ENCODE assay signal across 8 cellular contexts in the genomic region with DNA sequence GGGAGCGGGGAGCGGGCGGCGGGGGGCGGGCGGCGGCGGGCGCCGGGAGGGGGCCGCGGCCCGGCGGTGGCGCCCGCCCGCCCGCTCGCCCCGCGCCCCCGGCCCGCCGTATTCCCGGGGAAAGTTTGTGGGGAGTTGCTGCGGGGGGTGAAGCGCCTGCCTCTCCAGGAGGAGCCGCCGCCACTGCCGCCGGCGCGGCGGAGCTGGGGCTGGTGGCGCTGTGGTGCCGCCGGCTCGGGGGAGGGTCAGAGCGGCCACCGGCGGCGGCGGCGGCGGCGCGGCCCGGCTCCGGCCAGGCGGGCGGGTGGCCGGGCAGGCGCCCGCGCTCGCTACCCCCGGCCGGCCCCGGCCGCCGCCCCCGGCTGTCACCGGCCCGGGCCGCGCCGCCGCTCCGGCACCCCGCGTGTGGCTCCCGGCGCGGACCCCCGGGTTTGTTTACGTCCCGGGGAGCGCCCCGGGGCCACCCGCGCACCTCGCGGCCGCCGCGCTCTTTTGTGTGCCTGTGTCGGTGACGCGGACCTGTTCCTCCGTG. TPM values are rescaled to one million over a fixed set of nuclear protein-coding genes. Genes with fewer than 3 reads are reported as not detected.
DNase-seq lines count a peak whose midpoint lies in the region; ATAC-seq and TF ChIP-seq lines count a peak whose summit lies in the region.

No MANE protein-coding gene starts in this region.

- H3K9me3 Mint-ChIP-seq in activated naive CD4-positive, alpha-beta T cell treated with anti-CD3 and anti-CD28 coated beads, Interleukin-2, amount 10 ng/mL, durations not matched to agents 7 days and 5 days = no peaks in the 10 kb centered on the region

- ATAC-seq in GM18505 (IDR thresholded peaks at IDR 0.05; ENCODE audit: unreplicated experiment) = peak; percentile 8
- peak in 3 of 4 donors; percentile 36 to 40 (median 36) for ATAC-seq in heart left ventricle

- TF ChIP-seq POLR2A in GM18505 (IDR thresholded peaks at IDR 0.05; ENCODE audit: borderline replicate concordance, extremely low read depth, insufficient read depth, insufficient read length) (no peak), heart left ventricle (IDR thresholded peaks at IDR 0.05) (no peak)

- H3K27ac ChIP-seq in heart left ventricle (peak overlapping the region in 11 of 12 donors; percentile 57 to 90 (median 79)), trophoblast cell (ENCODE audit: low read depth, low read length) (peak overlapping the region; percentile 40)

- peaks cover 24% of the 10 kb centered on the region for H3K79me2 ChIP-seq in trophoblast cell (ENCODE audit: control insufficient read depth, insufficient read depth, low read length, poor library complexity)

- DNase-seq in AG09319 (ENCODE audit: extremely low read depth, low read depth) = no peak
- peak; percentile 47 for DNase-seq in NAMALWA (ENCODE audit: low spot score)
- DNase-seq in activated naive CD4-positive, alpha-beta T cell treated with anti-CD3 and anti-CD28 coated beads, Interleukin-2, amount 10 ng/mL, durations not matched to agents 7 days and 5 days = peak; percentile 44
- peak; percentile 59 to 79 (median 62) for DNase-seq in heart left ventricle
- peak; percentile 40 to 57 for DNase-seq in trophoblast cell
- DNase-seq in middle frontal gyrus (ENCODE audit: extremely low spot score, low spot score) = no peak
- DNase-seq in NCI-H1105 (lab: John Stamatoyannopoulos, UW) = no peak

- H3K9ac ChIP-seq in trophoblast cell (ENCODE audit: low read length) = peak overlapping the region; percentile 92

- CTCF ChIA-PET in activated naive CD4-positive, alpha-beta T cell treated with anti-CD3 and anti-CD28 coated beads, Interleukin-2, amount 10 ng/mL, durations not matched to agents 7 days and 5 days (lab: Charles Lee) = no interaction called here

- peaks cover 19% of the 10 kb centered on the region for H3K4me1 Mint-ChIP-seq in activated naive CD4-positive, alpha-beta T cell treated with anti-CD3 and anti-CD28 coated beads, Interleukin-2, amount 10 ng/mL, durations not matched to agents 7 days and 5 days

- peak overlapping the region; percentile 73 for H2BK120ac ChIP-seq in trophoblast cell (ENCODE audit: insufficient read depth, low read length, poor library complexity)

- H4K91ac ChIP-seq in trophoblast cell (ENCODE audit: low read depth, low read length) = peak overlapping the region; percentile 94

- H3K36me3 ChIP-seq in heart left ventricle (no peaks in the 10 kb centered on the region), trophoblast cell (ENCODE audit: control insufficient read depth in 1 of 2, insufficient read depth in 2 of 2, low read length in 2 of 2) (no peaks in the 10 kb centered on the region)

- intact Hi-C loops in heart left ventricle (cut with DNase I) = loop anchor here in 9 of 10 donors (2.0 to 10.0 kb wide), 12 partner anchors 41 to 421 kb away; no protein-coding TSS in a partner anchor

- H4K12ac ChIP-seq in trophoblast cell (ENCODE audit: low read depth, low read length) = peak overlapping the region; percentile 69

- peak overlapping the region; percentile 59 to 96 (median 88) for H3K4me3 ChIP-seq in heart left ventricle
- H3K4me3 ChIP-seq in trophoblast cell (ENCODE audit: low read depth, low read length) = peak overlapping the region; percentile 93

- peak overlapping the region; percentile 57 for H2BK5ac ChIP-seq in trophoblast cell (ENCODE audit: low read depth, low read length, poor library complexity)

- H3K18ac ChIP-seq in trophoblast cell (ENCODE audit: low read length) = peak overlapping the region; percentile 99

- peaks cover 0 to 2% (median 0%) of the 10 kb centered on the region in 9 donors for H3K27me3 ChIP-seq in heart left ventricle
- H3K27me3 ChIP-seq in trophoblast cell (ENCODE audit: insufficient read depth, low read length) = no peaks in the 10 kb centered on the region

- H3K27ac Mint-ChIP-seq in activated naive CD4-positive, alpha-beta T cell treated with anti-CD3 and anti-CD28 coated beads, Interleukin-2, amount 10 ng/mL, durations not matched to agents 7 days and 5 days = no peak overlapping the region

- TF ChIP-seq CTCF in AG09319 (IDR thresholded peaks at IDR 0.05; ENCODE audit: low read depth, low read length) = peak; percentile 6; the same call in 1 of the 2 replicates
- peak in 1 of 12 donors; percentile 25 for TF ChIP-seq CTCF in heart left ventricle (IDR thresholded peaks at IDR 0.05)

- peak overlapping the region; percentile 72 for H3K4me2 ChIP-seq in trophoblast cell (ENCODE audit: low read length)

- 0 to 1% (median 0%) methylated on average over 16 to 90 of the region's 90 CpGs for WGBS in heart left ventricle, 4 donors
- WGBS in trophoblast cell (ENCODE audit: extremely low coverage, insufficient coverage, insufficient read length) = no CpG with 5 or more reads among the region's 90 CpGs

- no peak overlapping the region for H3K23ac ChIP-seq in trophoblast cell (ENCODE audit: low read length)

- no peaks in the 10 kb centered on the region for H3K9me3 ChIP-seq in heart left ventricle
- H3K9me3 ChIP-seq in trophoblast cell (ENCODE audit: insufficient read depth, low read depth, low read length) = no peaks in the 10 kb centered on the region

- peak overlapping the region; percentile 2 for H2BK12ac ChIP-seq in trophoblast cell (ENCODE audit: low read length)

- peak overlapping the region; percentile 99 for H3K4ac ChIP-seq in trophoblast cell (ENCODE audit: low read depth, low read length)

- H3K36me3 Mint-ChIP-seq in activated naive CD4-positive, alpha-beta T cell treated with anti-CD3 and anti-CD28 coated beads, Interleukin-2, amount 10 ng/mL, durations not matched to agents 7 days and 5 days = peaks cover 1% of the 10 kb centered on the region

- H2AFZ ChIP-seq in trophoblast cell (ENCODE audit: insufficient read depth, low read length, poor library complexity) = no peak overlapping the region

- peaks cover 37% of the 10 kb centered on the region for H3K27me3 Mint-ChIP-seq in activated naive CD4-positive, alpha-beta T cell treated with anti-CD3 and anti-CD28 coated beads, Interleukin-2, amount 10 ng/mL, durations not matched to agents 7 days and 5 days

- H3K4me1 ChIP-seq in heart left ventricle (peaks cover 0 to 52% (median 28%) of the 10 kb centered on the region in 12 donors), trophoblast cell (ENCODE audit: control insufficient read depth in 1 of 2, insufficient read depth in 2 of 2, low read length in 2 of 2) (peaks cover 8 to 17% of the 10 kb centered on the region in 2 experiments)

- peak overlapping the region; percentile 52 for H3K4me3 Mint-ChIP-seq in activated naive CD4-positive, alpha-beta T cell treated with anti-CD3 and anti-CD28 coated beads, Interleukin-2, amount 10 ng/mL, durations not matched to agents 7 days and 5 days

- H3K79me1 ChIP-seq in trophoblast cell (ENCODE audit: low read length) = peaks cover 26% of the 10 kb centered on the region

- H4K8ac ChIP-seq in trophoblast cell (ENCODE audit: low read depth, low read length) = peak overlapping the region; percentile 87

- H2AK5ac ChIP-seq in trophoblast cell (ENCODE audit: low read length) = peak overlapping the region; percentile 87

- H3K14ac ChIP-seq in trophoblast cell (ENCODE audit: low read length) = peak overlapping the region; percentile 85

RNA-seq across cellular contexts. Expression of gene CUX1, which starts 0.9 kb away (rescaled TPM):
- 100 to 1,000 TPM in 8 of 9 donors, 10 to 100 TPM in 1; 96.5 to 173 (median 127) TPM for total RNA-seq in heart left ventricle
- polyA plus RNA-seq in heart left ventricle = 10 to 100 TPM; 51.9 to 64.7 TPM
- polyA plus RNA-seq in trophoblast cell (2013) = 39.0 and 43.1 TPM in 2 replicates

Comparison
In these comparisons a context has a peak if more than half of its experiments do, and no peak if none do; other contexts are left out.
1. DNase-seq: peak in NAMALWA (single experiment), activated naive CD4-positive, alpha-beta T cell treated with anti-CD3 and anti-CD28 coated beads, Interleukin-2, amount 10 ng/mL, durations not matched to agents 7 days and 5 days (single experiment), heart left ventricle (5 of 5) and trophoblast cell (2 of 2); none in AG09319 (single experiment), middle frontal gyrus (single experiment) and NCI-H1105 (single experiment).